14 cellular contexts compared by ENCODE assay signal in genomic region chr11:84129961-84130576, GRCh38.
DNase-seq lines count a peak whose midpoint lies in the region; ATAC-seq and TF ChIP-seq lines count a peak whose summit lies in the region.
"Had no signal": no experiment of that assay in that cellular context is flagged by ENCODE, and none has a peak within 500 bp of the region (broad histone marks: within the 10 kb centered on the region; RNA-seq: fewer than 3 reads in every experiment).

No MANE protein-coding gene starts in this region.

- peak; percentile 15 for DNase-seq in left kidney (ENCODE audit: low read depth, low spot score)
- DNase-seq in omental fat pad (ENCODE audit: low spot score), result no peak
- DNase-seq in HuH-7 (ENCODE audit: low spot score), result no peak
- no peak for DNase-seq in superior temporal gyrus (ENCODE audit: extremely low spot score)
- no peak for DNase-seq in GM19238 (ENCODE audit: insufficient read length, low spot score)
- DNase-seq: Caco-2; CD4-positive, CD25-positive, alpha-beta regulatory T cell; CD8-positive, alpha-beta T cell; DMS153; DND-41; GOT3; HFFc6 had no signal

- no peak for TF ChIP-seq CTCF in omental fat pad (IDR thresholded peaks at IDR 0.05)

- ATAC-seq in GM19351 (IDR thresholded peaks at IDR 0.05; ENCODE audit: unreplicated experiment) (peak; percentile 20), HG02885 (IDR thresholded peaks at IDR 0.05; ENCODE audit: poor library complexity, unreplicated experiment) (peak; percentile 6), omental fat pad (ENCODE audit: low FRiP score) (peak; percentile 77)
- ATAC-seq: CD8-positive, alpha-beta T cell had no signal

Comparison
In these comparisons a context has a peak if more than half of its experiments do, and no peak if none do; other contexts are left out.
1. ATAC-seq: peak in every context shown above with its lines; median percentile 77 in omental fat pad; 20 in GM19351; 6 in HG02885.